In genomic region chr16:69424053-69424934, GRCh38 we compare ENCODE assay signal across 8 cellular contexts. TPM values are rescaled to one million over a fixed set of nuclear protein-coding genes. Genes with fewer than 3 reads are reported as not detected.
DNase-seq lines count a peak whose midpoint lies in the region; ATAC-seq and TF ChIP-seq lines count a peak whose summit lies in the region.

Gene CYB5B, plus strand, starts transcription at chr16:69424619. Its CDS starts 65 bp downstream, at chr16:69424684.

- H3K4me3 ChIP-seq in left lung, result peak within 1 kb of the TSS; percentile 71 to 75

- no peaks in the 10 kb centered on the region for H3K27me3 ChIP-seq in left lung

- peak within 1 kb of the TSS; percentile 70 to 85 for H3K27ac ChIP-seq in left lung

- H3K4me1 ChIP-seq in left lung, result peaks cover 0 to 24% of the 10 kb centered on the region in 2 donors

- intact Hi-C loops in left lung (cut with DNase I), result no loop called here

- DNase-seq in C1 segment of cervical spinal cord (lab: John Stamatoyannopoulos, UW), result peak; percentile 62 to 98 (median 89)
- DNase-seq in NCI-H748 treated with DMSO at 0.1 percent for 48 hours (lab: John Stamatoyannopoulos, UW), result peak; percentile 92
- DNase-seq in activated CD4-positive, alpha-beta T cell treated with anti-CD3 and anti-CD28 coated beads, Interleukin-2, amount 50 U/mL, for 24 hours (ENCODE audit: low read depth in 1 of 2, low spot score in 1 of 2), result peak; percentile 84 to 96
- peak; percentile 99 for DNase-seq in dermis blood vessel endothelial cell
- DNase-seq in left lung, result peak; percentile 91 to 94
- peak; percentile 91 for DNase-seq in stimulated activated CD4-positive, alpha-beta T cell treated with anti-CD3 and anti-CD28 coated beads, Interleukin-2, amount 100 ng/mL, for 48 hours

- ATAC-seq in GM19372 (IDR thresholded peaks at IDR 0.05; ENCODE audit: low read depth, unreplicated experiment) (peak; percentile 94), HG03558 (IDR thresholded peaks at IDR 0.05; ENCODE audit: extremely low read depth, unreplicated experiment) (peak; percentile 85), left lung (peak; percentile 98)

- peaks cover 0 to 27% of the 10 kb centered on the region in 2 donors for H3K36me3 ChIP-seq in left lung

- H3K9me3 ChIP-seq in left lung, result peaks cover 0 to 9% of the 10 kb centered on the region in 2 donors

- no peak for TF ChIP-seq CTCF in left lung (IDR thresholded peaks at IDR 0.05)

RNA-seq across cellular contexts. Expression of gene CYB5B, which starts in this region (rescaled TPM):
- total RNA-seq in dermis blood vessel endothelial cell (77.8 and 182 TPM in 2 replicates), left lung (100 to 1,000 TPM; 102 to 117 TPM)

Comparison
In these comparisons a context has a peak if more than half of its experiments do, and no peak if none do; other contexts are left out.
1. Peak in every context shown above with its lines: DNase-seq, ATAC-seq, H3K4me3 ChIP-seq and H3K27ac ChIP-seq.